In genomic region chr3:128609294-128609693, GRCh38 we compare ENCODE assay signal across 1 cellular context.
TF ChIP-seq lines count a peak whose summit lies in the region.

No MANE protein-coding gene starts in this region.

TF ChIP-seq in HCT116, 20 proteins besides CTCF, POLR2A, EP300 and RAD21 (continued from another document):
- TF ChIP-seq, protein P1, sequence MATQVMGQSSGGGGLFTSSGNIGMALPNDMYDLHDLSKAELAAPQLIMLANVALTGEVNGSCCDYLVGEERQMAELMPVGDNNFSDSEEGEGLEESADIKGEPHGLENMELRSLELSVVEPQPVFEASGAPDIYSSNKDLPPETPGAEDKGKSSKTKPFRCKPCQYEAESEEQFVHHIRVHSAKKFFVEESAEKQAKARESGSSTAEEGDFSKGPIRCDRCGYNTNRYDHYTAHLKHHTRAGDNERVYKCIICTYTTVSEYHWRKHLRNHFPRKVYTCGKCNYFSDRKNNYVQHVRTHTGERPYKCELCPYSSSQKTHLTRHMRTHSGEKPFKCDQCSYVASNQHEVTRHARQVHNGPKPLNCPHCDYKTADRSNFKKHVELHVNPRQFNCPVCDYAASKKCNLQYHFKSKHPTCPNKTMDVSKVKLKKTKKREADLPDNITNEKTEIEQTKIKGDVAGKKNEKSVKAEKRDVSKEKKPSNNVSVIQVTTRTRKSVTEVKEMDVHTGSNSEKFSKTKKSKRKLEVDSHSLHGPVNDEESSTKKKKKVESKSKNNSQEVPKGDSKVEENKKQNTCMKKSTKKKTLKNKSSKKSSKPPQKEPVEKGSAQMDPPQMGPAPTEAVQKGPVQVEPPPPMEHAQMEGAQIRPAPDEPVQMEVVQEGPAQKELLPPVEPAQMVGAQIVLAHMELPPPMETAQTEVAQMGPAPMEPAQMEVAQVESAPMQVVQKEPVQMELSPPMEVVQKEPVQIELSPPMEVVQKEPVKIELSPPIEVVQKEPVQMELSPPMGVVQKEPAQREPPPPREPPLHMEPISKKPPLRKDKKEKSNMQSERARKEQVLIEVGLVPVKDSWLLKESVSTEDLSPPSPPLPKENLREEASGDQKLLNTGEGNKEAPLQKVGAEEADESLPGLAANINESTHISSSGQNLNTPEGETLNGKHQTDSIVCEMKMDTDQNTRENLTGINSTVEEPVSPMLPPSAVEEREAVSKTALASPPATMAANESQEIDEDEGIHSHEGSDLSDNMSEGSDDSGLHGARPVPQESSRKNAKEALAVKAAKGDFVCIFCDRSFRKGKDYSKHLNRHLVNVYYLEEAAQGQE (IDR thresholded peaks at IDR 0.05; ENCODE audit: low read depth), result no peak
- no peak for TF ChIP-seq YY1 (IDR thresholded peaks at IDR 0.05; ENCODE audit: extremely low read depth, insufficient replicate concordance, low read depth, low read length)
